In genomic region chr1:6170742-6171201, GRCh38 we compare ENCODE assay signal across 21 cellular contexts. TPM values are rescaled to one million over a fixed set of nuclear protein-coding genes. Genes with fewer than 3 reads are reported as not detected.
DNase-seq lines count a peak whose midpoint lies in the region; ATAC-seq and TF ChIP-seq lines count a peak whose summit lies in the region.
"Had no signal": no experiment of that assay in that cellular context is flagged by ENCODE, and none has a peak within 500 bp of the region (broad histone marks: within the 10 kb centered on the region; RNA-seq: fewer than 3 reads in every experiment).

No MANE protein-coding gene starts in this region.

- TF ChIP-seq POLR2A in NB4 (IDR thresholded peaks at IDR 0.05; ENCODE audit: extremely low read depth, insufficient read length) (no peak), gastrocnemius medialis (IDR thresholded peaks at IDR 0.05) (no peak)

- peak overlapping the region; percentile 19 to 83 (median 72); a peak in 20 of 22 replicates for H3K27ac ChIP-seq in BLaER1 treated with 17β-estradiol and CSF1 and Interleukin-3, amounts not matched to agents 10 nM and 100 nM
- peak overlapping the region in 58 of 59 donors; percentile 71 to 99 (median 91) for H3K27ac ChIP-seq in dorsolateral prefrontal cortex
- no peak overlapping the region for H3K27ac ChIP-seq in osteoblast (ENCODE audit: low read depth, low read length)
- no peak overlapping the region for H3K27ac ChIP-seq in gastrocnemius medialis
- H3K27ac ChIP-seq: ovary had no signal

- peak overlapping the region; percentile 40 to 75 (median 55); a peak in 21 of 22 replicates for H3K9ac ChIP-seq in BLaER1 treated with 17β-estradiol and CSF1 and Interleukin-3, amounts not matched to agents 10 nM and 100 nM

- H3K4me3 ChIP-seq in BLaER1 treated with 17β-estradiol and CSF1 and Interleukin-3, amounts not matched to agents 10 nM and 100 nM: peak overlapping the region; percentile 6 to 57 (median 24); a peak in 13 of 20 replicates
- H3K4me3 ChIP-seq in NB4 (ENCODE audit: low read depth, low read length): no peak overlapping the region
- H3K4me3 ChIP-seq in dorsolateral prefrontal cortex: peak overlapping the region in 25 of 59 donors; percentile 3 to 46 (median 26)
- no peak overlapping the region for H3K4me3 ChIP-seq in osteoblast (ENCODE audit: insufficient read depth, low read length)
- H3K4me3 ChIP-seq in gastrocnemius medialis: no peak overlapping the region
- H3K4me3 ChIP-seq: ovary had no signal

- DNase-seq in NB4 (ENCODE audit: low read depth) (peak; percentile 28), dorsolateral prefrontal cortex (peak; percentile 33 to 85 (median 72)), osteoblast (ENCODE audit: insufficient read length, low spot score, missing footprints) (peak; percentile 82), gastrocnemius medialis (no peak), SIG-M5 treated with dmso at 0.1 percent for 504 hours (lab: John Stamatoyannopoulos, UW; ENCODE audit: unreplicated experiment) (no peak), GM19238 (ENCODE audit: insufficient read length, low spot score) (no peak)
- no peak for DNase-seq in activated CD8-positive, alpha-beta memory T cell treated with anti-CD3 and anti-CD28 coated beads, Interleukin-2, amount 50 U/mL, for 48 hours
- DNase-seq: activated CD4-positive, alpha-beta T cell treated with anti-CD3 and anti-CD28 coated beads, Interleukin-2, amount 10 ng/mL, durations not matched to agents 24 days and 14 days; activated naive CD8-positive, alpha-beta T cell treated with anti-CD3 and anti-CD28 coated beads, Interleukin-2, amount 10 ng/mL, durations not matched to agents 7 days and 5 days; CD4-positive, alpha-beta memory T cell; cerebellar nuclear complex; effector CD4-positive, alpha-beta T cell; erythroblast; naive thymus-derived CD4-positive, alpha-beta T cell; NCI-H1105 treated with DMSO at 0.1 percent for 48 hours; NCI-H2081 treated with DMSO at 0.1 percent for 48 hours; NCI-H446 treated with DMSO at 0.1 percent for 48 hours; ovary; T-cell had no signal

- H2AFZ ChIP-seq in osteoblast (ENCODE audit: low read length): no peak overlapping the region

- no peaks in the 10 kb centered on the region for H3K36me3 ChIP-seq in BLaER1 treated with 17β-estradiol and CSF1 and Interleukin-3, amounts not matched to agents 10 nM and 100 nM
- H3K36me3 ChIP-seq in osteoblast (ENCODE audit: insufficient read depth, low read length) (no peaks in the 10 kb centered on the region), gastrocnemius medialis (no peaks in the 10 kb centered on the region)
- H3K36me3 ChIP-seq: ovary had no signal

- in situ Hi-C loops in gastrocnemius medialis (cut with MboI; ENCODE audit: low sequenced_read_pairs in 4 of 4): no loop called here

- TF ChIP-seq CTCF in NB4 (IDR thresholded peaks at IDR 0.05; ENCODE audit: low read depth, low read length) (no peak), dorsolateral prefrontal cortex (IDR thresholded peaks at IDR 0.05 in 54 of 56, conservative IDR thresholded peaks at IDR 0.05 in 2 of 56; ENCODE audit: low read depth in 1 of 56, partially characterized antibody in 56 of 56) (no peak), osteoblast (IDR thresholded peaks at IDR 0.05; ENCODE audit: extremely low read depth, low read depth, low read length) (no peak), gastrocnemius medialis (IDR thresholded peaks at IDR 0.05 in 4 of 5, conservative IDR thresholded peaks at IDR 0.05 in 1 of 5) (no peak)

- peaks cover 25 to 51% (median 38%) of the 10 kb centered on the region in 10 experiments for H3K4me1 ChIP-seq in BLaER1 treated with 17β-estradiol and CSF1 and Interleukin-3, amounts not matched to agents 10 nM and 100 nM
- H3K4me1 ChIP-seq in osteoblast (ENCODE audit: insufficient read depth, low read length) (no peaks in the 10 kb centered on the region), gastrocnemius medialis (no peaks in the 10 kb centered on the region)

- peaks cover 0 to 4% (median 2%) of the 10 kb centered on the region in 11 experiments; a peak in 9 of 22 replicates for H3K27me3 ChIP-seq in BLaER1 treated with 17β-estradiol and CSF1 and Interleukin-3, amounts not matched to agents 10 nM and 100 nM
- H3K27me3 ChIP-seq in dorsolateral prefrontal cortex (peaks cover 0 to 33% (median 0%) of the 10 kb centered on the region in 45 donors), osteoblast (ENCODE audit: insufficient read depth, low read length) (no peaks in the 10 kb centered on the region), gastrocnemius medialis (peaks cover 0 to 14% (median 11%) of the 10 kb centered on the region in 3 donors)
- H3K27me3 ChIP-seq: ovary had no signal

- H3K79me2 ChIP-seq in osteoblast (ENCODE audit: insufficient read depth, low read length): no peaks in the 10 kb centered on the region

- ATAC-seq in gastrocnemius medialis: no peak
- ATAC-seq: naive thymus-derived CD4-positive, alpha-beta T cell; sciatic nerve had no signal

- intact Hi-C loops in dorsolateral prefrontal cortex (cut with DNase I): no loop called here
- intact Hi-C loops in gastrocnemius medialis (cut with DNase I; ENCODE audit: low total_unique reads): no loop called here

- H3K9me3 ChIP-seq in BLaER1 treated with 17β-estradiol and CSF1 and Interleukin-3, amounts not matched to agents 10 nM and 100 nM (replicated peaks in 1 of 11): peaks cover 0 to 6% (median 0%) of the 10 kb centered on the region in 11 experiments; a peak in 2 of 22 replicates
- H3K9me3 ChIP-seq in osteoblast (ENCODE audit: low read depth, low read length): no peaks in the 10 kb centered on the region
- no peaks in the 10 kb centered on the region for H3K9me3 ChIP-seq in gastrocnemius medialis
- H3K9me3 ChIP-seq: ovary had no signal

- H4K20me1 ChIP-seq in BLaER1 treated with 17β-estradiol and CSF1 and Interleukin-3, amounts not matched to agents 10 nM and 100 nM: no peaks in the 10 kb centered on the region
- no peaks in the 10 kb centered on the region for H4K20me1 ChIP-seq in osteoblast (ENCODE audit: insufficient read depth, low read length)

- H3K4me2 ChIP-seq in BLaER1 treated with 17β-estradiol and CSF1 and Interleukin-3, amounts not matched to agents 10 nM and 100 nM: peak overlapping the region; percentile 78 to 98 (median 95)
- no peak overlapping the region for H3K4me2 ChIP-seq in osteoblast (ENCODE audit: insufficient read depth, low read length)

RNA-seq across cellular contexts. Expression of gene CHD5, which starts 9.3 kb away (rescaled TPM):
- total RNA-seq in dorsolateral prefrontal cortex (100 to 1,000 TPM in 111 of 120 experiments, 10 to 100 TPM in 9; 40.0 to 225 (median 141) TPM), osteoblast (under 0.01 TPM in 1 of 2 replicates, not detected in the other), gastrocnemius medialis (under 1 TPM in 1 of 4 donors, not detected in 3; 0.05 TPM)

RNA-seq across cellular contexts. Expression of gene RPL22, which starts 28.6 kb away (rescaled TPM):
- total RNA-seq in dorsolateral prefrontal cortex: 100 to 1,000 TPM; 111 to 227 (median 176) TPM
- 93.0 and 99.3 TPM in 2 replicates for total RNA-seq in osteoblast
- total RNA-seq in gastrocnemius medialis: 100 to 1,000 TPM in 3 of 4 donors, 10 to 100 TPM in 1; 95.2 to 132 (median 121) TPM

RNA-seq across cellular contexts. Expression of gene RNF207, which starts 35.1 kb away (rescaled TPM):
- total RNA-seq in dorsolateral prefrontal cortex (10 to 100 TPM in 118 of 120 experiments, 1 to 10 TPM in 2; 7.4 to 42.1 (median 22.0) TPM), osteoblast (10.6 and 42.7 TPM in 2 replicates), gastrocnemius medialis (1 to 10 TPM in 2 of 4 donors, under 1 TPM in 2; 0.29 to 4.7 (median 0.99) TPM)

Comparison
In these comparisons a context has a peak if more than half of its experiments do, and no peak if none do; other contexts are left out.
1. H3K27ac ChIP-seq: peak in BLaER1 treated with 17β-estradiol and CSF1 and Interleukin-3, amounts not matched to agents 10 nM and 100 nM (11 of 11) and dorsolateral prefrontal cortex (58 of 59); none in osteoblast (single experiment) and gastrocnemius medialis (0 of 4).
2. H3K4me3 ChIP-seq: peak in BLaER1 treated with 17β-estradiol and CSF1 and Interleukin-3, amounts not matched to agents 10 nM and 100 nM (10 of 10); none in NB4 (single experiment), osteoblast (single experiment) and gastrocnemius medialis (0 of 4).
3. DNase-seq: peak in NB4 (single experiment), dorsolateral prefrontal cortex (10 of 10) and osteoblast (single experiment); none in gastrocnemius medialis (0 of 2), activated CD8-positive, alpha-beta memory T cell treated with anti-CD3 and anti-CD28 coated beads, Interleukin-2, amount 50 U/mL, for 48 hours (single experiment), SIG-M5 treated with dmso at 0.1 percent for 504 hours (single experiment) and GM19238 (single experiment).
4. RNA of gene CHD5, which starts 9.3 kb away (total RNA-seq): 40.0 to 225 TPM in dorsolateral prefrontal cortex; 0.05 TPM in gastrocnemius medialis and under 0.01 TPM in osteoblast; every median in the first group is over 10 times any median in the second.